In the genomic region with DNA sequence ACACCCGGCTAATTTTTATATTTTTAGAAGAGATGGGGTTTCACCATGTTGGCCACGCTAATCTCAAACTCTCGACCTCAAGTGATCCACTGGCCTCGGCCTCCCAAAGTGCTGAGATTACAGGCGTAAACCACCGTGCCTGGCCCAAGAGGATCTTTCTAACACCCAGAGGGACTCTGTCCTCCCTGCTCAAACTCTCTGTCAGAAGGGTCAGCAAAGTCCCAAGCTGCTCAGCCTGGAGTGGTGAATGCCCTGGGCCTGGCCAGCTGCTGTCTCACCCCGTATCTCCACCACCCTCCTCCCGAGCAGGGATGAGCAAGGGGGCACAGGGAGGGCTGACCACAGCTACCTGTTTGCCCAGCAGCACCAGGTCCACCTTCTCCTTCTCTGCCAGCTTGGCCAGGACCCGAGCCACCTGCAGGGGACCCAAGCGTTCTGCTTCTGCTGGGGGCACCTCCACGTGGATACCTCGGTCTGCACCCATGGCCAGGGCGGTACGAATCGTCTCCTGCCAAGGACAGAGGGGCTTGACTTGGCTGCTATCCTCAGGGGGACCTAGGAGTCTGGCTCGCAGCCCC, we compare ENCODE assay signal across 30 cellular contexts. TPM values are rescaled to one million over a fixed set of nuclear protein-coding genes. Genes with fewer than 3 reads are reported as not detected.
DNase-seq lines count a peak whose midpoint lies in the region; ATAC-seq, FAIRE-seq and TF ChIP-seq lines count a peak whose summit lies in the region.
"Had no signal": no experiment of that assay in that cellular context is flagged by ENCODE, and none has a peak within 500 bp of the region (broad histone marks: within the 10 kb centered on the region; RNA-seq: fewer than 3 reads in every experiment).

No MANE protein-coding gene starts in this region.

- H3K9ac ChIP-seq in HepG2 (ENCODE audit: insufficient read depth, low read depth, low read length) (peak overlapping the region; percentile 99), neuronal stem cell (ENCODE audit: low read depth, low read length, poor library complexity) (no peak overlapping the region), GM23248 (no peak overlapping the region)

- intact Hi-C loops in HepG2 (cut with micrococcal nuclease; ENCODE audit: unreplicated experiment) = no loop called here
- intact Hi-C loops in right lobe of liver (cut with DNase I) = no loop called here
- intact Hi-C loops in upper lobe of right lung (cut with DNase I) = no loop called here

- no peak for FAIRE-seq in HepG2 (lab: Jason Lieb, UNC)
- FAIRE-seq: A549, GM12891, RCC 7860 had no signal

- 0 out of 2 replicates have a peak, but pooled peaks have one; percentile 27 for TF ChIP-seq RAD21 in HepG2 (CRISPR knock-in tag; IDR thresholded peaks at IDR 0.05)

- H4K20me1 ChIP-seq in HepG2 (ENCODE audit: insufficient read depth, low read length) (peaks cover 9% of the 10 kb centered on the region), GM23248 (ENCODE audit: insufficient read depth) (no peaks in the 10 kb centered on the region)

- peak overlapping the region; percentile 100 for H3K4me2 ChIP-seq in HepG2 (ENCODE audit: low read depth, low read length)
- no peak overlapping the region for H3K4me2 ChIP-seq in neuronal stem cell (ENCODE audit: insufficient read depth, low read length, poor library complexity, severe bottlenecking)
- H3K4me2 ChIP-seq in GM23248 (ENCODE audit: unreplicated experiment) = no peak overlapping the region
- H3K4me2 ChIP-seq: A549 had no signal

- peak overlapping the region; percentile 88 for H3K18ac ChIP-seq in neuronal stem cell (ENCODE audit: low read length)

- peak overlapping the region; percentile 79 for H3K27ac ChIP-seq in HepG2 (ENCODE audit: extremely low read length, insufficient read depth, low read length)
- peak overlapping the region in 1 of 3 donors; percentile 43 for H3K27ac ChIP-seq in right lobe of liver
- H3K27ac ChIP-seq in neuronal stem cell (replicated peaks; ENCODE audit: low read length) = no peak overlapping the region
- H3K27ac ChIP-seq in upper lobe of right lung = no peak overlapping the region
- no peak overlapping the region for H3K27ac ChIP-seq in GM23248
- H3K27ac ChIP-seq: SJCRH30 had no signal

- peak overlapping the region; percentile 71 for H2BK15ac ChIP-seq in neuronal stem cell (ENCODE audit: low read length)

- peak overlapping the region; percentile 5 for H2BK12ac ChIP-seq in neuronal stem cell (ENCODE audit: low read length)

- TF ChIP-seq POLR2A in HepG2 (IDR thresholded peaks at IDR 0.05; ENCODE audit: insufficient read depth in 1 of 2, low read depth in 2 of 2, low read length in 2 of 2) (no peak), right lobe of liver (IDR thresholded peaks at IDR 0.05) (no peak)

- H2BK5ac ChIP-seq in neuronal stem cell (ENCODE audit: low read length) = no peak overlapping the region

- WGBS in HepG2 (ENCODE audit: low lambda C conversion rate) = 13% methylated on average over 6 of the region's 16 CpGs
- WGBS in right lobe of liver (ENCODE audit: insufficient coverage, low coverage, low lambda C conversion rate, missing lambda C conversion rate) = 87% methylated on average over 7 of the region's 16 CpGs
- no CpG with 5 or more reads among the region's 16 CpGs for WGBS in neuronal stem cell (ENCODE audit: extremely low coverage in 2 of 2, insufficient read length in 2 of 2, insufficient replicate concordance in 1 of 2), 2 donors
- WGBS in GM23248 (ENCODE audit: low coverage in 1 of 2, low lambda C conversion rate in 2 of 2, missing lambda C conversion rate in 2 of 2), 2 experiments = 92 to 94% methylated on average over 15 to 16 of the region's 16 CpGs

- no peaks in the 10 kb centered on the region for H3K9me2 ChIP-seq in GM23248 (ENCODE audit: insufficient read depth)

- TF ChIP-seq EP300 in HepG2 (IDR thresholded peaks at IDR 0.05; ENCODE audit: low read depth in 2 of 2, low read length in 2 of 2) (no peak), HepG2 (CRISPR knock-in tag; IDR thresholded peaks at IDR 0.05; ENCODE audit: borderline replicate concordance) (no peak)

- peaks cover 86% of the 10 kb centered on the region for H3K4me1 ChIP-seq in HepG2 (ENCODE audit: insufficient read depth, low read length)
- H3K4me1 ChIP-seq in right lobe of liver = peaks cover 0 to 67% (median 18%) of the 10 kb centered on the region in 4 donors
- peaks cover 9% of the 10 kb centered on the region in 2 donors for H3K4me1 ChIP-seq in neuronal stem cell (ENCODE audit: control insufficient read depth in 2 of 2, insufficient read depth in 1 of 2, low read depth in 1 of 2, low read length in 2 of 2)
- H3K4me1 ChIP-seq in upper lobe of right lung = no peaks in the 10 kb centered on the region
- H3K4me1 ChIP-seq in GM23248 (ENCODE audit: insufficient read depth) = peaks cover 5% of the 10 kb centered on the region; the same call in 1 of the 2 replicates

- H2AFZ ChIP-seq in HepG2 (ENCODE audit: low read length) (no peak overlapping the region), neuronal stem cell (ENCODE audit: low read length) (no peak overlapping the region), GM23248 (no peak overlapping the region)

- H3K14ac ChIP-seq in neuronal stem cell (ENCODE audit: low read length) = no peak overlapping the region

- H3K36me3 ChIP-seq in HepG2 (replicated peaks in 1 of 2; ENCODE audit: control insufficient read depth in 1 of 2, insufficient read depth in 2 of 2, low read length in 2 of 2) (peaks cover 14 to 30% of the 10 kb centered on the region in 2 experiments), right lobe of liver (peaks cover 0 to 36% (median 16%) of the 10 kb centered on the region in 4 donors), neuronal stem cell (replicated peaks in 1 of 2; ENCODE audit: control insufficient read depth in 2 of 2, insufficient read depth in 2 of 2, low read length in 2 of 2) (peaks cover 2 to 3% of the 10 kb centered on the region in 2 donors), upper lobe of right lung (peaks cover 38% of the 10 kb centered on the region), GM23248 (ENCODE audit: low read depth) (no peaks in the 10 kb centered on the region; the same call in 1 of the 2 replicates)
- H3K36me3 ChIP-seq: SJCRH30 had no signal

- H3K27me3 ChIP-seq in HepG2 (ENCODE audit: control insufficient read depth in 1 of 2, insufficient read depth in 2 of 2, low read length in 2 of 2) (no peaks in the 10 kb centered on the region; a peak in 1 of 5 replicates), right lobe of liver (no peaks in the 10 kb centered on the region), neuronal stem cell (ENCODE audit: control insufficient read depth in 3 of 3, insufficient read depth in 3 of 3, low read depth in 1 of 3, low read length in 3 of 3) (no peaks in the 10 kb centered on the region), upper lobe of right lung (no peaks in the 10 kb centered on the region), GM23248 (replicated peaks; ENCODE audit: insufficient read depth) (no peaks in the 10 kb centered on the region)
- H3K27me3 ChIP-seq: SJCRH30 had no signal

- H3K4ac ChIP-seq in neuronal stem cell (ENCODE audit: low read length) = peak overlapping the region; percentile 43

- POLR2A ChIA-PET in HepG2 (lab: Yijun Ruan, JAX) = interaction anchor here (1.4 to 7.2 kb wide), 5 partner anchors 10 to 55 kb away, joined by 4 to 259 read pairs (median 69); a partner anchor contains a TSS

- no peak for DNase-seq in HepG2 (ENCODE audit: low spot score)
- DNase-seq in right lobe of liver = no peak
- peak; percentile 42 for DNase-seq in ecto neural progenitor cell (ENCODE audit: low spot score)
- no peak for DNase-seq in neuronal stem cell (ENCODE audit: low spot score)
- DNase-seq in upper lobe of right lung = no peak
- DNase-seq in GM23248 = no peak
- no peak for DNase-seq in nucleus accumbens (lab: John Stamatoyannopoulos, UW)
- DNase-seq: C1 segment of cervical spinal cord; CD4-positive, alpha-beta memory T cell; COR-L47; DMS79 treated with DMSO at 0.1 percent for 48 hours; GF-D8; H7; KBM-7; MV-4-11; NCI-H1105 treated with DMSO at 0.1 percent for 48 hours; NCI-H146; NCI-H1930; NCI-H2107; NCI-H524; NCI-H774; SJCRH30 had no signal

- H3K23ac ChIP-seq in neuronal stem cell (ENCODE audit: low read depth, low read length, poor library complexity) = no peak overlapping the region

- H3K79me2 ChIP-seq in HepG2 (ENCODE audit: insufficient read depth, low read length) (peaks cover 61% of the 10 kb centered on the region), GM23248 (ENCODE audit: insufficient read depth) (peaks cover 22% of the 10 kb centered on the region)

- H3K4me3 ChIP-seq in HepG2 (replicated peaks in 1 of 3; ENCODE audit: insufficient read depth in 1 of 3, low read depth in 2 of 3, low read length in 3 of 3) (peak overlapping the region; percentile 56 to 82 (median 72)), right lobe of liver (no peak overlapping the region), neuronal stem cell (ENCODE audit: low read length in 2 of 2) (no peak overlapping the region), upper lobe of right lung (no peak overlapping the region), GM23248 (no peak overlapping the region)
- H3K4me3 ChIP-seq: A549, SJCRH30 had no signal

- no peak for TF ChIP-seq CTCF in HepG2 (CRISPR knock-in tag; IDR thresholded peaks at IDR 0.05)
- no peak for TF ChIP-seq CTCF in right lobe of liver (IDR thresholded peaks at IDR 0.05)
- TF ChIP-seq CTCF in upper lobe of right lung (IDR thresholded peaks at IDR 0.05) = no peak

- no TSS peak for BruUV-seq in HepG2 (replicated peaks; lab: Mats Ljungman, UMichigan)

- no peak overlapping the region for H4K8ac ChIP-seq in neuronal stem cell (ENCODE audit: low read depth, low read length)

- no peak overlapping the region for H4K91ac ChIP-seq in neuronal stem cell (ENCODE audit: low read depth, low read length, poor library complexity)

- H2BK120ac ChIP-seq in neuronal stem cell (ENCODE audit: low read depth, low read length) = no peak overlapping the region

- no peak for ATAC-seq in HepG2
- ATAC-seq in right lobe of liver = no peak
- ATAC-seq in upper lobe of right lung = peak; percentile 15
- no peak for ATAC-seq in GM21723 (IDR thresholded peaks at IDR 0.05; ENCODE audit: unreplicated experiment)
- ATAC-seq: SK-N-SH treated with all-trans-retinoic acid at 6 μM for 48 hours had no signal

- H3K9me3 ChIP-seq in HepG2 (ENCODE audit: low read length) (no peaks in the 10 kb centered on the region), right lobe of liver (no peaks in the 10 kb centered on the region), neuronal stem cell (replicated peaks in 1 of 2; ENCODE audit: control insufficient read depth in 2 of 2, insufficient read depth in 1 of 2, low read depth in 1 of 2, low read length in 2 of 2) (no peaks in the 10 kb centered on the region), upper lobe of right lung (no peaks in the 10 kb centered on the region), GM23248 (ENCODE audit: low read depth) (no peaks in the 10 kb centered on the region)
- H3K9me3 ChIP-seq: A549, SJCRH30 had no signal

- 0 out of 2 replicates have a peak, but pooled peaks cover 8% of the 10 kb centered on the region for H3F3A ChIP-seq in GM23248 (ENCODE audit: insufficient read depth)

- H3K79me1 ChIP-seq in neuronal stem cell (ENCODE audit: low read depth, low read length) = no peaks in the 10 kb centered on the region

- CTCF ChIA-PET in HepG2 (lab: Yijun Ruan, JAX; ENCODE audit: low intra/inter-chr PET ratio, low total read pairs) = no interaction called here

- H2AK5ac ChIP-seq in neuronal stem cell (ENCODE audit: low read depth, low read length) = peak overlapping the region; percentile 77

- in situ Hi-C loops in HepG2 (cut with HindIII; ENCODE audit: extremely low pct_ligation_motif_present, low pct_unique_long_range_greater_than_20kb) (no loop called here), GM23248 (cut with MboI) (no loop called here)

RNA-seq across cellular contexts. Expression of a gene that starts 10.9 kb away (rescaled TPM):
- 1.8 and 2.7 TPM in 2 replicates for total RNA-seq in HepG2 (2016; rRNA removed; fragmentation: Illumina TruSeq; extraction: Trizol)
- 0.62 and 1.0 TPM in 2 replicates for total RNA-seq in HepG2 (2016; cell fraction: cytosol; rRNA removed; fragmentation: Illumina TruSeq; extraction: Trizol; ENCODE audit: low read depth)
- total RNA-seq in HepG2 (2016; cell fraction: insoluble cytoplasmic fraction; rRNA removed; fragmentation: Illumina TruSeq; extraction: Trizol) = 1.4 and 2.7 TPM in 2 replicates
- 1.7 and 1.8 TPM in 2 replicates for total RNA-seq in HepG2 (2016; cell fraction: membrane; rRNA removed; fragmentation: Illumina TruSeq; extraction: Trizol)
- total RNA-seq in HepG2 (2016; cell fraction: nucleus; rRNA removed; fragmentation: Illumina TruSeq; extraction: Trizol) = 3.5 and 4.0 TPM in 2 replicates
- polyA plus RNA-seq in HepG2 (2011; rRNA removed) = 8.0 and 8.5 TPM in 2 replicates
- polyA plus RNA-seq in HepG2 (2011; cell fraction: cytosol; rRNA removed) = 3.0 and 3.1 TPM in 2 replicates
- 31.6 and 35.6 TPM in 2 replicates for polyA plus RNA-seq in HepG2 (2011; cell fraction: nucleus; rRNA removed)
- 6.0 and 7.0 TPM in 2 replicates for polyA plus RNA-seq in HepG2 (2012)
- polyA plus RNA-seq in HepG2 (2016; cell fraction: cytosol; fragmentation: Illumina TruSeq; extraction: Trizol; ENCODE audit: low read depth) = 1.5 and 1.7 TPM in 2 replicates
- polyA plus RNA-seq in HepG2 (2016; cell fraction: insoluble cytoplasmic fraction; fragmentation: Illumina TruSeq; extraction: Trizol; ENCODE audit: low read depth) = 3.4 and 4.1 TPM in 2 replicates
- polyA plus RNA-seq in HepG2 (2016; cell fraction: membrane; fragmentation: Illumina TruSeq; extraction: Trizol; ENCODE audit: low read depth) = 3.5 and 3.7 TPM in 2 replicates
- polyA plus RNA-seq in HepG2 (2016; cell fraction: nucleus; fragmentation: Illumina TruSeq; extraction: Trizol; ENCODE audit: insufficient read depth, low read depth) = 13.3 and 13.8 TPM in 2 replicates
- 0.75 and 3.1 TPM in 2 replicates for polyA minus RNA-seq in HepG2 (2011; rRNA and poly(A)+ RNA removed; ENCODE audit: low replicate concordance)
- polyA minus RNA-seq in HepG2 (2011; cell fraction: cytosol; rRNA and poly(A)+ RNA removed) = 1.5 and 1.7 TPM in 2 replicates
- 7.2 and 9.5 TPM in 2 replicates for polyA minus RNA-seq in HepG2 (2011; cell fraction: nucleus; rRNA and poly(A)+ RNA removed)
- 1 to 10 TPM; 1.3 to 4.5 (median 2.8) TPM for total RNA-seq in right lobe of liver
- polyA plus RNA-seq in neuronal stem cell (2013, experiment 1 of 2) = 4.6 TPM
- polyA plus RNA-seq in neuronal stem cell (2013, experiment 2 of 2) = 4.3 TPM
- total RNA-seq in upper lobe of right lung = 2.1 TPM
- 1.7 and 2.0 TPM in 2 replicates for total RNA-seq in GM23248 (2014; rRNA removed; shearing (Covaris generic))
- polyA plus RNA-seq in GM23248 (2016; fragmentation: Nextera tagmentation; extraction: Ambion mirVana) = 0.61 and 1.4 TPM in 2 replicates

RNA-seq across cellular contexts. Expression of a gene that starts 13.3 kb away (rescaled TPM):
- 678 and 853 TPM in 2 replicates for total RNA-seq in HepG2 (2016; rRNA removed; fragmentation: Illumina TruSeq; extraction: Trizol)
- 187 and 190 TPM in 2 replicates for total RNA-seq in HepG2 (2016; cell fraction: cytosol; rRNA removed; fragmentation: Illumina TruSeq; extraction: Trizol; ENCODE audit: low read depth)
- 701 and 868 TPM in 2 replicates for total RNA-seq in HepG2 (2016; cell fraction: insoluble cytoplasmic fraction; rRNA removed; fragmentation: Illumina TruSeq; extraction: Trizol)
- 206 and 231 TPM in 2 replicates for total RNA-seq in HepG2 (2016; cell fraction: membrane; rRNA removed; fragmentation: Illumina TruSeq; extraction: Trizol)
- 228 and 251 TPM in 2 replicates for total RNA-seq in HepG2 (2016; cell fraction: nucleus; rRNA removed; fragmentation: Illumina TruSeq; extraction: Trizol)
- polyA plus RNA-seq in HepG2 (2011; rRNA removed) = 1,171 and 1,314 TPM in 2 replicates
- 1,380 and 2,015 TPM in 2 replicates for polyA plus RNA-seq in HepG2 (2011; cell fraction: cytosol; rRNA removed)
- polyA plus RNA-seq in HepG2 (2011; cell fraction: nucleus; rRNA removed) = 550 and 597 TPM in 2 replicates
- polyA plus RNA-seq in HepG2 (2012) = 654 and 683 TPM in 2 replicates
- polyA plus RNA-seq in HepG2 (2016; cell fraction: cytosol; fragmentation: Illumina TruSeq; extraction: Trizol; ENCODE audit: low read depth) = 206 and 220 TPM in 2 replicates
- 802 and 838 TPM in 2 replicates for polyA plus RNA-seq in HepG2 (2016; cell fraction: insoluble cytoplasmic fraction; fragmentation: Illumina TruSeq; extraction: Trizol; ENCODE audit: low read depth)
- 172 and 183 TPM in 2 replicates for polyA plus RNA-seq in HepG2 (2016; cell fraction: membrane; fragmentation: Illumina TruSeq; extraction: Trizol; ENCODE audit: low read depth)
- polyA plus RNA-seq in HepG2 (2016; cell fraction: nucleus; fragmentation: Illumina TruSeq; extraction: Trizol; ENCODE audit: insufficient read depth, low read depth) = 373 and 382 TPM in 2 replicates
- polyA minus RNA-seq in HepG2 (2011; rRNA and poly(A)+ RNA removed; ENCODE audit: low replicate concordance) = 108 and 610 TPM in 2 replicates
- polyA minus RNA-seq in HepG2 (2011; cell fraction: cytosol; rRNA and poly(A)+ RNA removed) = 250 and 276 TPM in 2 replicates
- polyA minus RNA-seq in HepG2 (2011; cell fraction: nucleus; rRNA and poly(A)+ RNA removed) = 141 and 147 TPM in 2 replicates
- total RNA-seq in right lobe of liver = 100 to 1,000 TPM; 210 to 439 (median 345) TPM
- 32.3 TPM for polyA plus RNA-seq in neuronal stem cell (2013, experiment 1 of 2)
- 30.3 TPM for polyA plus RNA-seq in neuronal stem cell (2013, experiment 2 of 2)
- total RNA-seq in upper lobe of right lung = 54.5 TPM
- total RNA-seq in GM23248 (2014; rRNA removed; shearing (Covaris generic)) = 84.3 and 95.9 TPM in 2 replicates
- polyA plus RNA-seq in GM23248 (2016; fragmentation: Nextera tagmentation; extraction: Ambion mirVana) = 141 and 146 TPM in 2 replicates

RNA-seq across cellular contexts. Expression of a gene that starts 15.9 kb away (rescaled TPM):
- total RNA-seq in HepG2 (2016; rRNA removed; fragmentation: Illumina TruSeq; extraction: Trizol) (1.1 and 1.8 TPM in 2 replicates), right lobe of liver (1 to 10 TPM in 1 of 6 experiments, under 1 TPM in 1, not detected in 4; 1.00 to 1.2 TPM), upper lobe of right lung (0.64 TPM)
- 2.7 and 4.1 TPM in 2 replicates for total RNA-seq in HepG2 (2016; cell fraction: cytosol; rRNA removed; fragmentation: Illumina TruSeq; extraction: Trizol; ENCODE audit: low read depth)
- total RNA-seq in HepG2 (2016; cell fraction: insoluble cytoplasmic fraction; rRNA removed; fragmentation: Illumina TruSeq; extraction: Trizol) = 2.4 TPM in 1 of 2 replicates, not detected in the other
- 2.3 TPM in 2 replicates for total RNA-seq in HepG2 (2016; cell fraction: membrane; rRNA removed; fragmentation: Illumina TruSeq; extraction: Trizol)
- total RNA-seq in HepG2 (2016; cell fraction: nucleus; rRNA removed; fragmentation: Illumina TruSeq; extraction: Trizol) = 2.7 and 6.2 TPM in 2 replicates
- polyA plus RNA-seq in HepG2 (2011; rRNA removed) (0.84 and 1.6 TPM in 2 replicates), GM23248 (2016; fragmentation: Nextera tagmentation; extraction: Ambion mirVana) (0.93 and 1.0 TPM in 2 replicates)
- not detected in 2 replicates for polyA plus RNA-seq in HepG2 (2011; cell fraction: cytosol; rRNA removed)
- polyA plus RNA-seq in HepG2 (2011; cell fraction: nucleus; rRNA removed) = 1.3 and 2.4 TPM in 2 replicates
- polyA plus RNA-seq in HepG2 (2012) = 3.7 and 5.0 TPM in 2 replicates
- polyA plus RNA-seq in HepG2 (2016; cell fraction: cytosol; fragmentation: Illumina TruSeq; extraction: Trizol; ENCODE audit: low read depth) = 3.6 and 5.6 TPM in 2 replicates
- polyA plus RNA-seq in HepG2 (2016; cell fraction: insoluble cytoplasmic fraction; fragmentation: Illumina TruSeq; extraction: Trizol; ENCODE audit: low read depth) = 1.3 and 2.6 TPM in 2 replicates
- polyA plus RNA-seq in HepG2 (2016; cell fraction: membrane; fragmentation: Illumina TruSeq; extraction: Trizol; ENCODE audit: low read depth) = 2.3 and 2.8 TPM in 2 replicates
- polyA plus RNA-seq in HepG2 (2016; cell fraction: nucleus; fragmentation: Illumina TruSeq; extraction: Trizol; ENCODE audit: insufficient read depth, low read depth) = 5.7 and 13.4 TPM in 2 replicates
- polyA minus RNA-seq in HepG2 (2011; rRNA and poly(A)+ RNA removed; ENCODE audit: low replicate concordance) = 1.4 TPM in 1 of 2 replicates, not detected in the other
- polyA minus RNA-seq in HepG2 (2011; cell fraction: cytosol; rRNA and poly(A)+ RNA removed) = not detected in 2 replicates
- 3.0 and 4.2 TPM in 2 replicates for polyA minus RNA-seq in HepG2 (2011; cell fraction: nucleus; rRNA and poly(A)+ RNA removed)
- 13.8 TPM for polyA plus RNA-seq in neuronal stem cell (2013, experiment 1 of 2)
- polyA plus RNA-seq in neuronal stem cell (2013, experiment 2 of 2) = 12.7 TPM
- total RNA-seq in GM23248 (2014; rRNA removed; shearing (Covaris generic)) = not detected in 2 replicates
- total RNA-seq: HT1080, LHCN-M2, SJCRH30 had no signal
- polyA plus RNA-seq: CD4-positive, alpha-beta memory T cell had no signal

RNA-seq across cellular contexts. Expression of a gene that starts 19.6 kb away (rescaled TPM):
- not detected in 2 replicates for total RNA-seq in HepG2 (2016; rRNA removed; fragmentation: Illumina TruSeq; extraction: Trizol)
- total RNA-seq in HepG2 (2016; cell fraction: cytosol; rRNA removed; fragmentation: Illumina TruSeq; extraction: Trizol; ENCODE audit: low read depth) = not detected in 2 replicates
- total RNA-seq in HepG2 (2016; cell fraction: insoluble cytoplasmic fraction; rRNA removed; fragmentation: Illumina TruSeq; extraction: Trizol) = not detected in 2 replicates
- total RNA-seq in HepG2 (2016; cell fraction: membrane; rRNA removed; fragmentation: Illumina TruSeq; extraction: Trizol) = not detected in 2 replicates
- not detected in 2 replicates for total RNA-seq in HepG2 (2016; cell fraction: nucleus; rRNA removed; fragmentation: Illumina TruSeq; extraction: Trizol)
- 0.21 and 0.40 TPM in 2 replicates for polyA plus RNA-seq in HepG2 (2011; rRNA removed)
- polyA plus RNA-seq in HepG2 (2011; cell fraction: cytosol; rRNA removed) = 0.16 TPM in 1 of 2 replicates, not detected in the other
- not detected in 2 replicates for polyA plus RNA-seq in HepG2 (2011; cell fraction: nucleus; rRNA removed)
- 0.25 and 0.42 TPM in 2 replicates for polyA plus RNA-seq in HepG2 (2012)
- not detected in 2 replicates for polyA plus RNA-seq in HepG2 (2016; cell fraction: cytosol; fragmentation: Illumina TruSeq; extraction: Trizol; ENCODE audit: low read depth)
- not detected in 2 replicates for polyA plus RNA-seq in HepG2 (2016; cell fraction: insoluble cytoplasmic fraction; fragmentation: Illumina TruSeq; extraction: Trizol; ENCODE audit: low read depth)
- polyA plus RNA-seq in HepG2 (2016; cell fraction: membrane; fragmentation: Illumina TruSeq; extraction: Trizol; ENCODE audit: low read depth) = not detected in 2 replicates
- not detected in 2 replicates for polyA plus RNA-seq in HepG2 (2016; cell fraction: nucleus; fragmentation: Illumina TruSeq; extraction: Trizol; ENCODE audit: insufficient read depth, low read depth)
- polyA minus RNA-seq in HepG2 (2011; rRNA and poly(A)+ RNA removed; ENCODE audit: low replicate concordance) = not detected in 2 replicates
- not detected in 2 replicates for polyA minus RNA-seq in HepG2 (2011; cell fraction: cytosol; rRNA and poly(A)+ RNA removed)
- not detected in 2 replicates for polyA minus RNA-seq in HepG2 (2011; cell fraction: nucleus; rRNA and poly(A)+ RNA removed)
- total RNA-seq in right lobe of liver = 1 to 10 TPM; 1.7 to 7.7 (median 4.1) TPM
- not detected for polyA plus RNA-seq in neuronal stem cell (2013, experiment 1 of 2)
- polyA plus RNA-seq in neuronal stem cell (2013, experiment 2 of 2) = not detected
- total RNA-seq in upper lobe of right lung = 25.1 TPM
- not detected in 2 replicates for total RNA-seq in GM23248 (2014; rRNA removed; shearing (Covaris generic))
- not detected in 2 replicates for polyA plus RNA-seq in GM23248 (2016; fragmentation: Nextera tagmentation; extraction: Ambion mirVana)
- total RNA-seq: H7, HT1080, LHCN-M2, MCF 10A, SJCRH30 had no signal
- polyA plus RNA-seq: A549 had no signal

RNA-seq across cellular contexts. Expression of a gene that starts 34.9 kb away (rescaled TPM):
- total RNA-seq in HepG2 (2016; rRNA removed; fragmentation: Illumina TruSeq; extraction: Trizol) (not detected in 2 replicates), right lobe of liver (not detected), upper lobe of right lung (not detected)
- not detected in 2 replicates for total RNA-seq in HepG2 (2016; cell fraction: cytosol; rRNA removed; fragmentation: Illumina TruSeq; extraction: Trizol; ENCODE audit: low read depth)
- total RNA-seq in HepG2 (2016; cell fraction: insoluble cytoplasmic fraction; rRNA removed; fragmentation: Illumina TruSeq; extraction: Trizol) = not detected in 2 replicates
- 0.19 TPM in 1 of 2 replicates, not detected in the other for total RNA-seq in HepG2 (2016; cell fraction: membrane; rRNA removed; fragmentation: Illumina TruSeq; extraction: Trizol)
- not detected in 2 replicates for total RNA-seq in HepG2 (2016; cell fraction: nucleus; rRNA removed; fragmentation: Illumina TruSeq; extraction: Trizol)
- polyA plus RNA-seq in HepG2 (2011; rRNA removed) (1.3 and 1.8 TPM in 2 replicates), GM23248 (2016; fragmentation: Nextera tagmentation; extraction: Ambion mirVana) (not detected in 2 replicates)
- polyA plus RNA-seq in HepG2 (2011; cell fraction: cytosol; rRNA removed) = 2.1 and 2.3 TPM in 2 replicates
- 0.72 and 1.6 TPM in 2 replicates for polyA plus RNA-seq in HepG2 (2011; cell fraction: nucleus; rRNA removed)
- 0.57 and 1.0 TPM in 2 replicates for polyA plus RNA-seq in HepG2 (2012)
- not detected in 2 replicates for polyA plus RNA-seq in HepG2 (2016; cell fraction: cytosol; fragmentation: Illumina TruSeq; extraction: Trizol; ENCODE audit: low read depth)
- not detected in 2 replicates for polyA plus RNA-seq in HepG2 (2016; cell fraction: insoluble cytoplasmic fraction; fragmentation: Illumina TruSeq; extraction: Trizol; ENCODE audit: low read depth)
- polyA plus RNA-seq in HepG2 (2016; cell fraction: membrane; fragmentation: Illumina TruSeq; extraction: Trizol; ENCODE audit: low read depth) = not detected in 2 replicates
- polyA plus RNA-seq in HepG2 (2016; cell fraction: nucleus; fragmentation: Illumina TruSeq; extraction: Trizol; ENCODE audit: insufficient read depth, low read depth) = not detected in 2 replicates
- 1.3 TPM in 1 of 2 replicates, not detected in the other for polyA minus RNA-seq in HepG2 (2011; rRNA and poly(A)+ RNA removed; ENCODE audit: low replicate concordance)
- polyA minus RNA-seq in HepG2 (2011; cell fraction: cytosol; rRNA and poly(A)+ RNA removed) = 0.69 TPM in 1 of 2 replicates, not detected in the other
- not detected in 2 replicates for polyA minus RNA-seq in HepG2 (2011; cell fraction: nucleus; rRNA and poly(A)+ RNA removed)
- polyA plus RNA-seq in neuronal stem cell (2013, experiment 1 of 2) = 2.7 TPM
- 3.4 TPM for polyA plus RNA-seq in neuronal stem cell (2013, experiment 2 of 2)
- total RNA-seq in GM23248 (2014; rRNA removed; shearing (Covaris generic)) = not detected in 2 replicates
- total RNA-seq: CD4-positive, alpha-beta memory T cell; H7; HT1080; LHCN-M2; MCF 10A; SJCRH30 had no signal
- polyA plus RNA-seq: A549; CD4-positive, alpha-beta memory T cell had no signal

Comparison
In these comparisons a context has a peak if more than half of its experiments do, and no peak if none do; other contexts are left out.
1. H3K4me3 ChIP-seq: peak in HepG2 (3 of 3); none in right lobe of liver (0 of 3), neuronal stem cell (0 of 2), upper lobe of right lung (single experiment) and GM23248 (single experiment).